In the genomic region with DNA sequence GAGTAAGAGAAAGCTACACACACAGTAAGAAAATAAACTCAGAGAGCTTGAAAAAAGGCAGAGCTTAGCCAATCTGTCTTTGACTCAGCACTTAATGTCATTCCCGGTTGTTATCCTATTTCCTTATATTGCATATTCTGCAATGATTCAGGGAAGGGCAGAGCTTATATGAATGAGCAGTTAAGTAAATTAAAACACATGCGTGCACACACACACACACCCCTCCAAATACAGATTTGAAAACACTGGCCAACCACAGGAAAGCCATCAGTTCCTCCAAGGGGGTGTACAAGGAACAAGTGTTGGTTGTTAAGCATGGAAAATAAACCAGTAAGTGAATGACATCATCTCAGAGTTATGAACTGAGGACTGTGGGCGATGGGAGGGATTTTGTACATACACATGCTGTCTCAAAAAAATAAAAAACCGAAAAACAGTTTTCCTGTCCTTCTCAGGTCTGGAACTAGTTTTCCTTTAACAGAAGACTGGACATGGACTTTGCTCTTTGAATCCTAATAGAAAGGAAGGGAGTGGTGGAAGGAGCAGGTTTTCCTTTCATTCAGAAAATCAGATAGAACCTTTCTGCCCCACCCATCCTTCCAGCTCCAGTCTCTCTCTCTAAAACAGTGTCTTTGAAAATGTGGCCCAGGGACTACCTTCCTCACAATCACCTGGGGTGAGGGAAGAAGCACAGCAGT, we compare ENCODE assay signal across 8 cellular contexts. TPM values are rescaled to one million over a fixed set of nuclear protein-coding genes. Genes with fewer than 3 reads are reported as not detected.
DNase-seq lines count a peak whose midpoint lies in the region; ATAC-seq and TF ChIP-seq lines count a peak whose summit lies in the region.

No MANE protein-coding gene starts in this region.

- peaks cover 0 to 11% (median 0%) of the 10 kb centered on the region in 5 donors for H3K36me3 Mint-ChIP-seq in naive thymus-derived CD4-positive, alpha-beta T cell

- H3K36me3 ChIP-seq in naive thymus-derived CD4-positive, alpha-beta T cell (ENCODE audit: control insufficient read depth in 2 of 3, insufficient read depth in 3 of 3, low read length in 3 of 3), result no peaks in the 10 kb centered on the region

- TF ChIP-seq CTCF in astrocyte of the cerebellum (IDR thresholded peaks at IDR 0.05; ENCODE audit: low read depth, low read length, missing control alignments), result no peak

- peaks cover 4 to 9% of the 10 kb centered on the region in 2 donors for H3K4me1 ChIP-seq in naive thymus-derived CD4-positive, alpha-beta T cell (ENCODE audit: control insufficient read depth in 2 of 2, insufficient read depth in 2 of 2, low read length in 2 of 2)

- peaks cover 10 to 27% (median 19%) of the 10 kb centered on the region in 7 donors for H3K4me1 Mint-ChIP-seq in naive thymus-derived CD4-positive, alpha-beta T cell

- POLR2A ChIA-PET in naive thymus-derived CD4-positive, alpha-beta T cell (lab: Charles Lee), result interaction anchor here (0.6 to 1.6 kb wide), 5 partner anchors 11 to 1015 kb away, joined by 3 to 5 read pairs (median 4); partner anchors contain the start of gene MEF2D

- no peak overlapping the region for H3K27ac ChIP-seq in naive thymus-derived CD4-positive, alpha-beta T cell (ENCODE audit: low read depth, low read length)

- peak overlapping the region in 7 of 10 donors; percentile 75 to 94 (median 84) for H3K4me3 Mint-ChIP-seq in naive thymus-derived CD4-positive, alpha-beta T cell

- H3K27ac Mint-ChIP-seq in naive thymus-derived CD4-positive, alpha-beta T cell, result no peak overlapping the region

- peaks cover 16 to 41% (median 32%) of the 10 kb centered on the region in 5 donors for H3K27me3 Mint-ChIP-seq in naive thymus-derived CD4-positive, alpha-beta T cell

- DNase-seq in DMS79 (lab: John Stamatoyannopoulos, UW) (peak; percentile 12), LHCN-M2 (ENCODE audit: low read depth) (peak; percentile 87), astrocyte of the cerebellum (ENCODE audit: low read depth) (peak; percentile 64)
- DNase-seq in naive thymus-derived CD4-positive, alpha-beta T cell, result no peak
- DNase-seq in stimulated activated CD8-positive, alpha-beta memory T cell treated with anti-CD3 and anti-CD28 coated beads, Interleukin-4, amount 100 ng/mL, for 48 hours, result no peak
- DNase-seq in effector CD4-positive, alpha-beta T cell, result no peak

- in situ Hi-C loops in astrocyte of the cerebellum (cut with HindIII; ENCODE audit: low sequenced_read_pairs), result no loop called here

- CTCF ChIA-PET in naive thymus-derived CD4-positive, alpha-beta T cell (lab: Charles Lee), result interaction anchor here (1.0 kb wide), 1 partner anchor 37 kb away, joined by 3 read pairs; no protein-coding TSS in a partner anchor

- peaks cover 0 to 16% of the 10 kb centered on the region in 2 donors for H3K27me3 ChIP-seq in naive thymus-derived CD4-positive, alpha-beta T cell (ENCODE audit: control insufficient read depth in 2 of 2, insufficient read depth in 2 of 2, low read length in 2 of 2)

- no peak for ATAC-seq in naive thymus-derived CD4-positive, alpha-beta T cell
- ATAC-seq in HG03045 (IDR thresholded peaks at IDR 0.05; ENCODE audit: unreplicated experiment) (no peak), GM18870 (IDR thresholded peaks at IDR 0.05; ENCODE audit: unreplicated experiment) (no peak)

- peaks cover 0 to 2% (median 0%) of the 10 kb centered on the region in 11 donors for H3K9me3 Mint-ChIP-seq in naive thymus-derived CD4-positive, alpha-beta T cell

- H3K9me3 ChIP-seq in naive thymus-derived CD4-positive, alpha-beta T cell (ENCODE audit: control insufficient read depth in 2 of 3, low read length in 3 of 3), result no peaks in the 10 kb centered on the region

- intact Hi-C loops in naive thymus-derived CD4-positive, alpha-beta T cell (cut with micrococcal nuclease), result loop anchor here in 1 of 2 donors (5.0 kb wide), 1 partner anchor 36 kb away; no protein-coding TSS in a partner anchor

- H3K4me3 ChIP-seq in astrocyte of the cerebellum (ENCODE audit: low read depth, low read length), result peak overlapping the region; percentile 65
- H3K4me3 ChIP-seq in naive thymus-derived CD4-positive, alpha-beta T cell (ENCODE audit: low read length), result no peak overlapping the region

RNA-seq across cellular contexts. Expression of gene IQGAP3, which starts 1.0 kb away (rescaled TPM):
- total RNA-seq in LHCN-M2 (2014; rRNA removed), result 45.6 and 48.0 TPM in 2 replicates
- polyA plus RNA-seq in LHCN-M2 (2012), result 15.0 TPM
- total RNA-seq in naive thymus-derived CD4-positive, alpha-beta T cell, result 10 to 100 TPM in 1 of 5 experiments, under 1 TPM in 1, not detected in 3; 0.24 to 14.4 TPM
- polyA plus RNA-seq in naive thymus-derived CD4-positive, alpha-beta T cell, result not detected

RNA-seq across cellular contexts. Expression of gene TTC24, which starts 8.1 kb away (rescaled TPM):
- not detected in 2 replicates for total RNA-seq in LHCN-M2 (2014; rRNA removed)
- not detected for polyA plus RNA-seq in LHCN-M2 (2012)
- total RNA-seq in naive thymus-derived CD4-positive, alpha-beta T cell, result 10 to 100 TPM in 1 of 5 experiments, 1 to 10 TPM in 4; 2.8 to 10.2 (median 7.4) TPM
- 1 to 10 TPM in 1 of 2 donors, under 1 TPM in 1; 0.97 to 1.5 TPM for polyA plus RNA-seq in naive thymus-derived CD4-positive, alpha-beta T cell

RNA-seq across cellular contexts. Expression of gene NAXE, which starts 20.2 kb away (rescaled TPM):
- 74.9 and 101 TPM in 2 replicates for total RNA-seq in LHCN-M2 (2014; rRNA removed)
- 113 TPM for polyA plus RNA-seq in LHCN-M2 (2012)
- 10 to 100 TPM; 25.6 to 58.8 (median 40.7) TPM for total RNA-seq in naive thymus-derived CD4-positive, alpha-beta T cell
- polyA plus RNA-seq in naive thymus-derived CD4-positive, alpha-beta T cell, result 100 to 1,000 TPM in 1 of 2 donors, 10 to 100 TPM in 1; 98.0 to 113 TPM

RNA-seq across cellular contexts. Expression of gene GPATCH4, which starts 29.9 kb away (rescaled TPM):
- 24.1 and 26.0 TPM in 2 replicates for total RNA-seq in LHCN-M2 (2014; rRNA removed)
- polyA plus RNA-seq in LHCN-M2 (2012), result 31.1 TPM
- total RNA-seq in naive thymus-derived CD4-positive, alpha-beta T cell, result 10 to 100 TPM; 33.3 to 49.6 (median 39.1) TPM
- 10 to 100 TPM; 46.5 to 59.1 TPM for polyA plus RNA-seq in naive thymus-derived CD4-positive, alpha-beta T cell

RNA-seq across cellular contexts. Expression of gene HAPLN2, which starts 47.8 kb away (rescaled TPM):
- not detected in 2 replicates for total RNA-seq in LHCN-M2 (2014; rRNA removed)
- not detected for polyA plus RNA-seq in LHCN-M2 (2012)
- not detected for total RNA-seq in naive thymus-derived CD4-positive, alpha-beta T cell
- polyA plus RNA-seq in naive thymus-derived CD4-positive, alpha-beta T cell, result not detected

Comparison
In these comparisons a context has a peak if more than half of its experiments do, and no peak if none do; other contexts are left out.
1. DNase-seq: peak in DMS79 (single experiment), LHCN-M2 (single experiment) and astrocyte of the cerebellum (single experiment); none in naive thymus-derived CD4-positive, alpha-beta T cell (0 of 9), stimulated activated CD8-positive, alpha-beta memory T cell treated with anti-CD3 and anti-CD28 coated beads, Interleukin-4, amount 100 ng/mL, for 48 hours (single experiment) and effector CD4-positive, alpha-beta T cell (single experiment).